In the genomic region with DNA sequence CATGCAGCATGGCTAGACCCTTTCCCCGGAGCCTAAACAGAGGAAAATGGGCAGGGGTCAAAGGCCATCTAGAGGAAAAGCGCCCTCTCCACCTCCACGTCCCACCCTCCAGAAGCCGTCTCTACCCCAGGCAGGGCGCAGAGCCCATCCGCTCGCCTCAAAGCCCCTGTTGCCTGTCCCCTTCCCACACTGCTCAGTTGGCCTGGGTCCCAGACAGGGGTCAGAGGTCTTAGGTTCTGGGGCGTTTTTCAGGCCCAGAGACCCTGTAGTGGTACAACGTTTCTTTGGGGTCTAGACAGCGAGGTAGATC, we compare ENCODE assay signal across 1 cellular context.
TF ChIP-seq lines count a peak whose summit lies in the region.

No MANE protein-coding gene starts in this region.

TF ChIP-seq in K562, 482 proteins besides CTCF, POLR2A, EP300 and RAD21 (continued from another document):
- peak; percentile 74; the same call in 1 of the 2 replicates for TF ChIP-seq ZBTB40 (IDR thresholded peaks at IDR 0.05)
- no peak for TF ChIP-seq ZBTB40 (CRISPR knock-in tag; IDR thresholded peaks at IDR 0.05)
- TF ChIP-seq SMARCC2 (IDR thresholded peaks at IDR 0.05; ENCODE audit: low read depth) = 0 out of 2 replicates have a peak, but pooled peaks have one; percentile 17
- TF ChIP-seq NR2C2 (CRISPR knock-in tag; IDR thresholded peaks at IDR 0.05) = peak; percentile 83
- peak; percentile 98 for TF ChIP-seq NR2C2 (tag; IDR thresholded peaks at IDR 0.05)
- peak; percentile 24 for TF ChIP-seq PRDM10 (IDR thresholded peaks at IDR 0.05; ENCODE audit: partially characterized antibody)
- no peak for TF ChIP-seq TCFL5 (CRISPR knock-in tag; conservative IDR thresholded peaks at IDR 0.05)
- TF ChIP-seq CHD1 (IDR thresholded peaks at IDR 0.05; ENCODE audit: low read length) = peak; percentile 89
- 0 out of 2 replicates have a peak, but pooled peaks have one; percentile 6 for TF ChIP-seq TAL1 (IDR thresholded peaks at IDR 0.05)
- no peak for TF ChIP-seq JUND (IDR thresholded peaks at IDR 0.05; ENCODE audit: borderline replicate concordance, low read depth, low read length)
- TF ChIP-seq JUND (tag; IDR thresholded peaks at IDR 0.05; ENCODE audit: borderline replicate concordance, low read depth, low read length) = 0 out of 3 replicates have a peak, but pooled peaks have one; percentile 8
- peak; percentile 63 for TF ChIP-seq BRD9 (IDR thresholded peaks at IDR 0.05; ENCODE audit: low read depth, partially characterized antibody)
- TF ChIP-seq ZNF324 (CRISPR knock-in tag; IDR thresholded peaks at IDR 0.05) = no peak
- TF ChIP-seq ZBTB7A (IDR thresholded peaks at IDR 0.05; ENCODE audit: borderline replicate concordance, control insufficient read depth, low read depth, low read length) = peak; percentile 91
- TF ChIP-seq ZNF609 (CRISPR knock-in tag; IDR thresholded peaks at IDR 0.05; ENCODE audit: borderline replicate concordance) = no peak
- no peak for TF ChIP-seq TRIM24 (IDR thresholded peaks at IDR 0.05)
- TF ChIP-seq MAFF (IDR thresholded peaks at IDR 0.05; ENCODE audit: low read length) = no peak
